ENCODE assay signal across 8 cellular contexts in genomic region chr5:98927242-98927987, GRCh38. TPM values are rescaled to one million over a fixed set of nuclear protein-coding genes. Genes with fewer than 3 reads are reported as not detected.
DNase-seq lines count a peak whose midpoint lies in the region; ATAC-seq and TF ChIP-seq lines count a peak whose summit lies in the region.

No MANE protein-coding gene starts in this region.

- no peaks in the 10 kb centered on the region for H3K27me3 ChIP-seq in MG63

- ATAC-seq in GM21447 (IDR thresholded peaks at IDR 0.05; ENCODE audit: unreplicated experiment) (peak; percentile 22), GM21381 (IDR thresholded peaks at IDR 0.05; ENCODE audit: unreplicated experiment) (no peak)

- peaks cover 13% of the 10 kb centered on the region for H3K36me3 Mint-ChIP-seq in mesothelial cell of epicardium

- H3K4me3 Mint-ChIP-seq in mesothelial cell of epicardium = peak overlapping the region; percentile 82

- no peaks in the 10 kb centered on the region for H3K9me3 ChIP-seq in MG63

- H3K36me3 ChIP-seq in MG63 = peaks cover 53% of the 10 kb centered on the region

- DNase-seq in DMS114 treated with DMSO at 0.1 percent for 48 hours (lab: John Stamatoyannopoulos, UW; ENCODE audit: unreplicated experiment) (peak; percentile 42), MG63 (peak; percentile 66), dermis blood vessel endothelial cell (peak; percentile 88), mesothelial cell of epicardium (ENCODE audit: low spot score in 2 of 2, unreplicated experiment in 2 of 2) (no peak)
- peak; percentile 46 for DNase-seq in activated CD4-positive, alpha-beta T cell treated with anti-CD3 and anti-CD28 coated beads for 1 hour
- peak; percentile 27 for DNase-seq in stimulated activated CD8-positive, alpha-beta memory T cell treated with anti-CD3 and anti-CD28 coated beads, Interleukin-2, amount 100 ng/mL, for 48 hours (ENCODE audit: low read depth in 2 of 2)

- no peaks in the 10 kb centered on the region for H3K27me3 Mint-ChIP-seq in mesothelial cell of epicardium (ENCODE audit: low read depth)

- no peaks in the 10 kb centered on the region for H3K9me3 Mint-ChIP-seq in mesothelial cell of epicardium

- H3K4me3 ChIP-seq in MG63 = peak overlapping the region; percentile 99

- peak overlapping the region; percentile 96 for H3K27ac Mint-ChIP-seq in mesothelial cell of epicardium

- peaks cover 27% of the 10 kb centered on the region for H3K4me1 Mint-ChIP-seq in mesothelial cell of epicardium

- no peak for TF ChIP-seq CTCF in mesothelial cell of epicardium (IDR thresholded peaks at IDR 0.05; ENCODE audit: unreplicated experiment)

RNA-seq across cellular contexts. Expression of gene CHD1, which starts 1.4 kb away (rescaled TPM):
- total RNA-seq in MG63 (2014; rRNA removed; shearing (Covaris generic); ENCODE audit: low replicate concordance) = 27.0 and 43.4 TPM in 2 replicates
- 74.4 and 104 TPM in 2 replicates for total RNA-seq in dermis blood vessel endothelial cell
- total RNA-seq in mesothelial cell of epicardium = 47.6 to 49.0 TPM (median 47.8 TPM) in 3 replicates

Comparison
In these comparisons a context has a peak if more than half of its experiments do, and no peak if none do; other contexts are left out.
1. DNase-seq: peak in DMS114 treated with DMSO at 0.1 percent for 48 hours (single experiment), MG63 (single experiment), activated CD4-positive, alpha-beta T cell treated with anti-CD3 and anti-CD28 coated beads for 1 hour (single experiment), dermis blood vessel endothelial cell (single experiment) and stimulated activated CD8-positive, alpha-beta memory T cell treated with anti-CD3 and anti-CD28 coated beads, Interleukin-2, amount 100 ng/mL, for 48 hours (2 of 2); none in mesothelial cell of epicardium (0 of 2).